7 cellular contexts compared by ENCODE assay signal in the genomic region with DNA sequence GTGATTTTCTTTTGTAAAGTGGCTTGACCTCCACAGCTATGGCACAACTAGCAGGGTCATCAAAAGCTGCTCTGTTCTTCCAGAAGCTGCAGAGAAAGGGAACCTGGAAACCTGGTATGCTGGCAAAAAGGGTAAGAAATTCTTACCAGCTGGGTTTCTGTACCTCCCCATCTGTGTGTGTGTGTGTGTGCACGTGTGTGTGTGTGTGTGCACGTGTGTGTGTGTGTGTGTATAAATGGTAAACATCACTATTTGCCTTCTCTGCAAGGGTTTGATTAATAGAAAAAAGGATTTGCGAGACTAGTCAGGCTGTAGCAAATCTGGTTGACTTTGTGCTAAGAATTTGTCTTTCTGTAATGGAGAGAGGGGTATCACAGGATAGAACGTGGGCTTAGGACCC.
"Had no signal": no experiment of that assay in that cellular context is flagged by ENCODE, and none has a peak within 500 bp of the region (broad histone marks: within the 10 kb centered on the region; RNA-seq: fewer than 3 reads in every experiment).

No MANE protein-coding gene starts in this region.

- H3K27me3 Mint-ChIP-seq: IgD-negative memory B cell had no signal

- FAIRE-seq: HTR-8/SVneo had no signal

- H3K9me3 Mint-ChIP-seq: IgD-negative memory B cell had no signal

- H3K36me3 ChIP-seq: HAP-1 had no signal

- H3K36me3 Mint-ChIP-seq: IgD-negative memory B cell had no signal

- ATAC-seq: HCT116 had no signal

- H3K4me3 ChIP-seq: HAP-1 had no signal

- DNase-seq: GOT3, H7, KBM-7 had no signal

- H3K9me3 ChIP-seq: HAP-1 had no signal
